1 cellular context compared by ENCODE assay signal in the genomic region with DNA sequence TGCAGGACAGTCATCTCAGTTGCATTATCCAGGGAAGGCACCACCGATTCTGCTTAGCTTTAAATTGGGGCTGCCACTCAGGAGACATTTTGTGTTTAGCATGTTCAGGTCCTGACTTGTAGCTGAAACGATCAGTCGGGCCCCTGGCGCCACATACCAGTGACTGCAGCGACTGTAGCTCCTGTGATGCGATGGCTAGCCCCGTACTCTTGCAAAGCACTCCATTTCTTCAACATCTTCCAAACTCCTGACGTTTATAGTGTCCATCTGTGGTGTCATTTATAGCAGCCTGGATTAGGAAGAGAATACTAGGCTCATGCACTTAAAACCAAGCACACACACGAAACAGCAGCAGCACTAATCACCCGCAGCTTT.
TF ChIP-seq lines count a peak whose summit lies in the region.

No MANE protein-coding gene starts in this region.

TF ChIP-seq in H1, 55 proteins besides CTCF, POLR2A, EP300 and RAD21 (continued from another document):
- TF ChIP-seq CEBPB (IDR thresholded peaks at IDR 0.05; ENCODE audit: low read depth, low read length) (no peak), GABPA (IDR thresholded peaks at IDR 0.05; ENCODE audit: borderline replicate concordance, insufficient read depth, low read length) (no peak), YY1 (IDR thresholded peaks at IDR 0.05; ENCODE audit: low read depth, low read length) (no peak), NANOG (IDR thresholded peaks at IDR 0.05; ENCODE audit: insufficient read depth, low read depth, low read length, poor library complexity, severe bottlenecking) (no peak), EGR1 (IDR thresholded peaks at IDR 0.05; ENCODE audit: borderline replicate concordance, low read depth, low read length) (no peak), TEAD4 (IDR thresholded peaks at IDR 0.05; ENCODE audit: low read depth, low read length) (no peak), MAFK (IDR thresholded peaks at IDR 0.05; ENCODE audit: low read depth, low read length) (no peak), BCL11A (IDR thresholded peaks at IDR 0.05; ENCODE audit: low read depth in 2 of 2, low read length in 2 of 2) (no peak), CREB1 (IDR thresholded peaks at IDR 0.05) (no peak), ATF2 (IDR thresholded peaks at IDR 0.05; ENCODE audit: low read length) (no peak), KDM1A (IDR thresholded peaks at IDR 0.05; ENCODE audit: borderline replicate concordance, low read length) (no peak), ZNF274 (IDR thresholded peaks at IDR 0.05; ENCODE audit: borderline replicate concordance, extremely low read depth, low read length) (no peak), CBX8 (IDR thresholded peaks at IDR 0.05; ENCODE audit: borderline replicate concordance, low read depth, low read length) (no peak), RNF2 (IDR thresholded peaks at IDR 0.05; ENCODE audit: borderline replicate concordance, low read depth, low read length, missing control alignments, poor library complexity, severe bottlenecking) (no peak), POLR2AphosphoS5 (IDR thresholded peaks at IDR 0.05; ENCODE audit: low read depth, low read length) (no peak), JUND (IDR thresholded peaks at IDR 0.05; ENCODE audit: low read length) (no peak)
- TF ChIP-seq, protein P1, sequence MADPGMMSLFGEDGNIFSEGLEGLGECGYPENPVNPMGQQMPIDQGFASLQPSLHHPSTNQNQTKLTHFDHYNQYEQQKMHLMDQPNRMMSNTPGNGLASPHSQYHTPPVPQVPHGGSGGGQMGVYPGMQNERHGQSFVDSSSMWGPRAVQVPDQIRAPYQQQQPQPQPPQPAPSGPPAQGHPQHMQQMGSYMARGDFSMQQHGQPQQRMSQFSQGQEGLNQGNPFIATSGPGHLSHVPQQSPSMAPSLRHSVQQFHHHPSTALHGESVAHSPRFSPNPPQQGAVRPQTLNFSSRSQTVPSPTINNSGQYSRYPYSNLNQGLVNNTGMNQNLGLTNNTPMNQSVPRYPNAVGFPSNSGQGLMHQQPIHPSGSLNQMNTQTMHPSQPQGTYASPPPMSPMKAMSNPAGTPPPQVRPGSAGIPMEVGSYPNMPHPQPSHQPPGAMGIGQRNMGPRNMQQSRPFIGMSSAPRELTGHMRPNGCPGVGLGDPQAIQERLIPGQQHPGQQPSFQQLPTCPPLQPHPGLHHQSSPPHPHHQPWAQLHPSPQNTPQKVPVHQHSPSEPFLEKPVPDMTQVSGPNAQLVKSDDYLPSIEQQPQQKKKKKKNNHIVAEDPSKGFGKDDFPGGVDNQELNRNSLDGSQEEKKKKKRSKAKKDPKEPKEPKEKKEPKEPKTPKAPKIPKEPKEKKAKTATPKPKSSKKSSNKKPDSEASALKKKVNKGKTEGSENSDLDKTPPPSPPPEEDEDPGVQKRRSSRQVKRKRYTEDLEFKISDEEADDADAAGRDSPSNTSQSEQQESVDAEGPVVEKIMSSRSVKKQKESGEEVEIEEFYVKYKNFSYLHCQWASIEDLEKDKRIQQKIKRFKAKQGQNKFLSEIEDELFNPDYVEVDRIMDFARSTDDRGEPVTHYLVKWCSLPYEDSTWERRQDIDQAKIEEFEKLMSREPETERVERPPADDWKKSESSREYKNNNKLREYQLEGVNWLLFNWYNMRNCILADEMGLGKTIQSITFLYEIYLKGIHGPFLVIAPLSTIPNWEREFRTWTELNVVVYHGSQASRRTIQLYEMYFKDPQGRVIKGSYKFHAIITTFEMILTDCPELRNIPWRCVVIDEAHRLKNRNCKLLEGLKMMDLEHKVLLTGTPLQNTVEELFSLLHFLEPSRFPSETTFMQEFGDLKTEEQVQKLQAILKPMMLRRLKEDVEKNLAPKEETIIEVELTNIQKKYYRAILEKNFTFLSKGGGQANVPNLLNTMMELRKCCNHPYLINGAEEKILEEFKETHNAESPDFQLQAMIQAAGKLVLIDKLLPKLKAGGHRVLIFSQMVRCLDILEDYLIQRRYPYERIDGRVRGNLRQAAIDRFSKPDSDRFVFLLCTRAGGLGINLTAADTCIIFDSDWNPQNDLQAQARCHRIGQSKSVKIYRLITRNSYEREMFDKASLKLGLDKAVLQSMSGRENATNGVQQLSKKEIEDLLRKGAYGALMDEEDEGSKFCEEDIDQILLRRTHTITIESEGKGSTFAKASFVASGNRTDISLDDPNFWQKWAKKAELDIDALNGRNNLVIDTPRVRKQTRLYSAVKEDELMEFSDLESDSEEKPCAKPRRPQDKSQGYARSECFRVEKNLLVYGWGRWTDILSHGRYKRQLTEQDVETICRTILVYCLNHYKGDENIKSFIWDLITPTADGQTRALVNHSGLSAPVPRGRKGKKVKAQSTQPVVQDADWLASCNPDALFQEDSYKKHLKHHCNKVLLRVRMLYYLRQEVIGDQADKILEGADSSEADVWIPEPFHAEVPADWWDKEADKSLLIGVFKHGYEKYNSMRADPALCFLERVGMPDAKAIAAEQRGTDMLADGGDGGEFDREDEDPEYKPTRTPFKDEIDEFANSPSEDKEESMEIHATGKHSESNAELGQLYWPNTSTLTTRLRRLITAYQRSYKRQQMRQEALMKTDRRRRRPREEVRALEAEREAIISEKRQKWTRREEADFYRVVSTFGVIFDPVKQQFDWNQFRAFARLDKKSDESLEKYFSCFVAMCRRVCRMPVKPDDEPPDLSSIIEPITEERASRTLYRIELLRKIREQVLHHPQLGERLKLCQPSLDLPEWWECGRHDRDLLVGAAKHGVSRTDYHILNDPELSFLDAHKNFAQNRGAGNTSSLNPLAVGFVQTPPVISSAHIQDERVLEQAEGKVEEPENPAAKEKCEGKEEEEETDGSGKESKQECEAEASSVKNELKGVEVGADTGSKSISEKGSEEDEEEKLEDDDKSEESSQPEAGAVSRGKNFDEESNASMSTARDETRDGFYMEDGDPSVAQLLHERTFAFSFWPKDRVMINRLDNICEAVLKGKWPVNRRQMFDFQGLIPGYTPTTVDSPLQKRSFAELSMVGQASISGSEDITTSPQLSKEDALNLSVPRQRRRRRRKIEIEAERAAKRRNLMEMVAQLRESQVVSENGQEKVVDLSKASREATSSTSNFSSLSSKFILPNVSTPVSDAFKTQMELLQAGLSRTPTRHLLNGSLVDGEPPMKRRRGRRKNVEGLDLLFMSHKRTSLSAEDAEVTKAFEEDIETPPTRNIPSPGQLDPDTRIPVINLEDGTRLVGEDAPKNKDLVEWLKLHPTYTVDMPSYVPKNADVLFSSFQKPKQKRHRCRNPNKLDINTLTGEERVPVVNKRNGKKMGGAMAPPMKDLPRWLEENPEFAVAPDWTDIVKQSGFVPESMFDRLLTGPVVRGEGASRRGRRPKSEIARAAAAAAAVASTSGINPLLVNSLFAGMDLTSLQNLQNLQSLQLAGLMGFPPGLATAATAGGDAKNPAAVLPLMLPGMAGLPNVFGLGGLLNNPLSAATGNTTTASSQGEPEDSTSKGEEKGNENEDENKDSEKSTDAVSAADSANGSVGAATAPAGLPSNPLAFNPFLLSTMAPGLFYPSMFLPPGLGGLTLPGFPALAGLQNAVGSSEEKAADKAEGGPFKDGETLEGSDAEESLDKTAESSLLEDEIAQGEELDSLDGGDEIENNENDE (IDR thresholded peaks at IDR 0.05; ENCODE audit: insufficient replicate concordance, low read length) = no peak
